Comparison of ENCODE assay signal across 17 cellular contexts in the genomic region with DNA sequence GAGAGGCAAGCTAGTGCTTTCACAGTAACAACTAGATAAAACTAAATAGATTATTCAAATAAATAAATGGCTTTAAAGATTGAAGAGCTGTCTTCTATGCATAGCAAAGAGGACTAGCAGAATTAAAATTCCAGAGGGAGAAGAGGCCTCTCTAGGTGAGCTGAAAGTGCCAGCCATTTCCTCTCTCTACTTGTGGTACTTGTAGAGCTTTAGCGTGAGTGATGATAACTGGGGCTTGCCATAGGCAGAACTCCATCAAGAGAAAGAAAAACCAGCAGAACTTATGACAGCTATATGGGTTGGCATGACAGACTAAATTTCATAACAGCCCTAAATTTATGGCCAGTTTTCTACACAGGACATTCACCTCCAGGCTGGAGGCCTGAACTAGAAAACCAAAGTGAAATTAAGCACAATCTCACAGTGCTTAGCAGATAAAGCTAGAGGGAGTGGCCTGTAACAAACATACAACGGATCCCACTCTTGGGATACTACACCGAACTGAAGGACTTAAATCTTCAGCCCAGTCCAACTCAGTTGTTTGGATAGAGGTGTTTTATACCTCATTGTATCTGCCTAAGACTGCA. TPM values are rescaled to one million over a fixed set of nuclear protein-coding genes. Genes with fewer than 3 reads are reported as not detected.
A peak's percentile ranks its signal among the peaks of the same experiment; 100 is the strongest.
DNase-seq lines count a peak whose midpoint lies in the region; FAIRE-seq and TF ChIP-seq lines count a peak whose summit lies in the region.
"Had no signal": no experiment of that assay in that cellular context is flagged by ENCODE, and none has a peak within 500 bp of the region (broad histone marks: within the 10 kb centered on the region; RNA-seq: fewer than 3 reads in every experiment).

No MANE protein-coding gene starts in this region.

- peaks cover 4% of the 10 kb centered on the region for H3K9me3 Mint-ChIP-seq in activated CD4-positive, alpha-beta T cell treated with anti-CD3 and anti-CD28 coated beads, Interleukin-2, amount 10 ng/mL, durations not matched to agents 7 days and 5 days
- no peaks in the 10 kb centered on the region for H3K9me3 Mint-ChIP-seq in chondrocyte (ENCODE audit: low read depth)
- H3K9me3 Mint-ChIP-seq: activated B cell treated with CpG ODN at 0.5 μM for 24 hours, T-cell had no signal

- POLR2A ChIA-PET in activated CD4-positive, alpha-beta T cell treated with anti-CD3 and anti-CD28 coated beads, Interleukin-2, amount 10 ng/mL, durations not matched to agents 7 days and 5 days (lab: Charles Lee): no interaction called here

- peak overlapping the region; percentile 46 for H3K27ac Mint-ChIP-seq in activated CD4-positive, alpha-beta T cell treated with anti-CD3 and anti-CD28 coated beads, Interleukin-2, amount 10 ng/mL, durations not matched to agents 7 days and 5 days
- peak overlapping the region; percentile 9 for H3K27ac Mint-ChIP-seq in chondrocyte (ENCODE audit: unreplicated experiment)
- H3K27ac Mint-ChIP-seq: activated B cell treated with CpG ODN at 0.5 μM for 24 hours, endodermal cell had no signal

- H3K9me3 ChIP-seq in small intestine (ENCODE audit: control insufficient read depth, low read depth) (no peaks in the 10 kb centered on the region), prostate gland (no peaks in the 10 kb centered on the region)
- H3K9me3 ChIP-seq: pancreas, upper lobe of left lung had no signal

- peaks cover 0 to under 1% of the 10 kb centered on the region in 2 donors for H3K36me3 ChIP-seq in small intestine (ENCODE audit: control insufficient read depth in 2 of 2, insufficient read depth in 2 of 2, low read length in 2 of 2)
- H3K36me3 ChIP-seq in prostate gland: no peaks in the 10 kb centered on the region
- H3K36me3 ChIP-seq: pancreas, upper lobe of left lung had no signal

- peaks cover 28% of the 10 kb centered on the region for H3K36me3 Mint-ChIP-seq in activated CD4-positive, alpha-beta T cell treated with anti-CD3 and anti-CD28 coated beads, Interleukin-2, amount 10 ng/mL, durations not matched to agents 7 days and 5 days (ENCODE audit: low read depth)
- H3K36me3 Mint-ChIP-seq in chondrocyte (ENCODE audit: low read depth): no peaks in the 10 kb centered on the region
- H3K36me3 Mint-ChIP-seq: T-cell had no signal

- H3K27ac ChIP-seq in small intestine (ENCODE audit: low read depth in 1 of 2, low read length in 1 of 2): peak overlapping the region; percentile 58 to 68
- no peak overlapping the region for H3K27ac ChIP-seq in prostate gland
- H3K27ac ChIP-seq: pancreas had no signal

- H3K4me1 ChIP-seq in small intestine (ENCODE audit: control insufficient read depth in 2 of 2, insufficient read depth in 1 of 2, low read depth in 1 of 2, low read length in 1 of 2) (peaks cover 2 to 10% of the 10 kb centered on the region in 2 donors), prostate gland (replicated peaks) (no peaks in the 10 kb centered on the region)

- DNase-seq in activated CD4-positive, alpha-beta T cell treated with anti-CD3 and anti-CD28 coated beads, Interleukin-2, amount 10 ng/mL, durations not matched to agents 7 days and 5 days: no peak
- no peak for DNase-seq in activated CD4-positive, alpha-beta T cell treated with anti-CD3 and anti-CD28 coated beads for 4 hours
- DNase-seq in MV-4-11 (lab: John Stamatoyannopoulos, UW): peak; percentile 68
- DNase-seq in chondrocyte (ENCODE audit: low spot score): no peak
- DNase-seq in small intestine: peak; percentile 59
- no peak for DNase-seq in prostate gland (ENCODE audit: low spot score)
- DNase-seq in NCI-H345 treated with DMSO at 0.1 percent for 48 hours (lab: John Stamatoyannopoulos, UW; ENCODE audit: unreplicated experiment): no peak
- no peak for DNase-seq in cortex of kidney (lab: John Stamatoyannopoulos, UW)
- DNase-seq: activated B cell treated with CpG ODN at 0.5 μM for 24 hours; activated CD8-positive, alpha-beta memory T cell treated with anti-CD3 and anti-CD28 coated beads, Interleukin-2, amount 50 U/mL, for 48 hours; endodermal cell; left cardiac atrium; NCI-H1105; NCI-H748 treated with DMSO at 0.1 percent for 48 hours; pancreas; T-cell; upper lobe of left lung had no signal

- no peak for FAIRE-seq in small intestine (lab: Jason Lieb, UNC)
- FAIRE-seq: pancreas had no signal

- no peak overlapping the region for H3K4me3 Mint-ChIP-seq in activated CD4-positive, alpha-beta T cell treated with anti-CD3 and anti-CD28 coated beads, Interleukin-2, amount 10 ng/mL, durations not matched to agents 7 days and 5 days
- H3K4me3 Mint-ChIP-seq in chondrocyte (ENCODE audit: unreplicated experiment): no peak overlapping the region
- H3K4me3 Mint-ChIP-seq: activated B cell treated with CpG ODN at 0.5 μM for 24 hours, endodermal cell, T-cell had no signal

- CTCF ChIA-PET in activated CD4-positive, alpha-beta T cell treated with anti-CD3 and anti-CD28 coated beads, Interleukin-2, amount 10 ng/mL, durations not matched to agents 7 days and 5 days (lab: Charles Lee): interaction anchor here (0.5 to 1.5 kb wide), 2 partner anchors 16 to 92 kb away, joined by 3 read pairs; no protein-coding TSS in a partner anchor

- TF ChIP-seq CTCF in chondrocyte (IDR thresholded peaks at IDR 0.05) (no peak), prostate gland (IDR thresholded peaks at IDR 0.05) (no peak)

- intact Hi-C loops in prostate gland (cut with DNase I): no loop called here

- no peak overlapping the region for H3K4me3 ChIP-seq in small intestine (ENCODE audit: low read depth in 1 of 2, low read length in 2 of 2)
- no peak overlapping the region for H3K4me3 ChIP-seq in prostate gland
- H3K4me3 ChIP-seq: pancreas, upper lobe of left lung had no signal

- H3K27me3 Mint-ChIP-seq in activated CD4-positive, alpha-beta T cell treated with anti-CD3 and anti-CD28 coated beads, Interleukin-2, amount 10 ng/mL, durations not matched to agents 7 days and 5 days: no peaks in the 10 kb centered on the region
- no peaks in the 10 kb centered on the region for H3K27me3 Mint-ChIP-seq in chondrocyte (ENCODE audit: low read depth)
- H3K27me3 Mint-ChIP-seq: activated B cell treated with CpG ODN at 0.5 μM for 24 hours, T-cell had no signal

- H3K27me3 ChIP-seq in small intestine (ENCODE audit: control insufficient read depth in 2 of 2, insufficient read depth in 2 of 2, low read length in 2 of 2) (no peaks in the 10 kb centered on the region), prostate gland (replicated peaks; ENCODE audit: insufficient read depth) (no peaks in the 10 kb centered on the region)
- H3K27me3 ChIP-seq: pancreas, upper lobe of left lung had no signal

- 10 to 38% (median 20%) methylated on average over 3 of the region's 3 CpGs for WGBS in small intestine, 3 donors
- WGBS in prostate gland: 63% methylated on average over 3 of the region's 3 CpGs

- H3K4me1 Mint-ChIP-seq in activated CD4-positive, alpha-beta T cell treated with anti-CD3 and anti-CD28 coated beads, Interleukin-2, amount 10 ng/mL, durations not matched to agents 7 days and 5 days: peaks cover 75% of the 10 kb centered on the region
- H3K4me1 Mint-ChIP-seq in chondrocyte (ENCODE audit: low read depth): peaks cover 29% of the 10 kb centered on the region

- TF ChIP-seq POLR2A in prostate gland (IDR thresholded peaks at IDR 0.05): no peak

RNA-seq across cellular contexts. Expression of a gene that starts 11.0 kb away (rescaled TPM):
- total RNA-seq in activated CD4-positive, alpha-beta T cell treated with anti-CD3 and anti-CD28 coated beads, Interleukin-2, amount 10 ng/mL, durations not matched to agents 7 days and 5 days: 10 to 100 TPM; 54.2 to 64.4 TPM
- total RNA-seq in chondrocyte: 25.3 to 30.1 TPM (median 29.1 TPM) in 3 replicates
- polyA plus RNA-seq in small intestine: 10 to 100 TPM in 1 of 3 donors, 1 to 10 TPM in 2; 5.9 to 27.5 (median 6.7) TPM
- 10 to 100 TPM; 20.0 to 24.5 TPM for total RNA-seq in prostate gland

Comparison
In these comparisons a context has a peak if more than half of its experiments do, and no peak if none do; other contexts are left out.
1. DNase-seq: peak in MV-4-11 (single experiment) and small intestine (single experiment); none in activated CD4-positive, alpha-beta T cell treated with anti-CD3 and anti-CD28 coated beads, Interleukin-2, amount 10 ng/mL, durations not matched to agents 7 days and 5 days (single experiment), activated CD4-positive, alpha-beta T cell treated with anti-CD3 and anti-CD28 coated beads for 4 hours (0 of 2), chondrocyte (single experiment), prostate gland (single experiment), NCI-H345 treated with DMSO at 0.1 percent for 48 hours (single experiment) and cortex of kidney (single experiment).
2. H3K27ac ChIP-seq: peak in small intestine (2 of 2); none in prostate gland (0 of 2).